20 cellular contexts compared by ENCODE assay signal in the genomic region with DNA sequence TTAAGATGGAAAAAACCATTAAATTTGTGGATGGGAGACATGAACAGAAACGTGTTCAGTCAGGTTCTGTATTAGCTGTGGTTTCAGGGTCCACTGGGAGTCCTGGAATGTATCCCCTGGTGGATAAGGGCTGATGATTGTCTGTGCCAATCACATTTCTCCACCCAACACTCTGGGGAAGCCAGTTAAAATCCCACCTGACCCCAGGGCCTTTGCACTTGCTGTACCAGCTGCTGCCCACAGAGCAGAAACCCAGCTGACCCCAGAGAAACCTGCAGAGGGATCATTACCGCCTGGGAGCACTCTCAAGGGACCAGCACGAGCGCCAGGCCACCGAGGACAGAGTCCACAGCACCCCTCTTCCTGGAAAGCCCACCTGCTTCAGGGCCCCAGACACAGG.
DNase-seq lines count a peak whose midpoint lies in the region; ATAC-seq, FAIRE-seq and TF ChIP-seq lines count a peak whose summit lies in the region.
"Had no signal": no experiment of that assay in that cellular context is flagged by ENCODE, and none has a peak within 500 bp of the region (broad histone marks: within the 10 kb centered on the region; RNA-seq: fewer than 3 reads in every experiment).

No MANE protein-coding gene starts in this region.

- H3K27ac Mint-ChIP-seq in chondrocyte (ENCODE audit: unreplicated experiment) = no peak overlapping the region
- H3K27ac Mint-ChIP-seq: CD8-positive, alpha-beta T cell; HFFc6 had no signal

- in situ Hi-C loops in HepG2 (cut with HindIII; ENCODE audit: extremely low pct_ligation_motif_present, low pct_unique_long_range_greater_than_20kb) = no loop called here

- DNase-seq in HepG2 (ENCODE audit: low spot score) (no peak), right lobe of liver (no peak), chondrocyte (ENCODE audit: low spot score) (peak; percentile 34), spleen (peak; percentile 43), BE2C (no peak)
- DNase-seq: 8988T; Calu3; CD8-positive, alpha-beta T cell; DMS53; DND-41; EL; GM23248; HCEC 1CT; HFFc6 had no signal

- BruUV-seq in HepG2 (replicated peaks; lab: Mats Ljungman, UMichigan) = no TSS peak

- H3K9me3 ChIP-seq in HepG2 (ENCODE audit: low read length) = no peaks in the 10 kb centered on the region
- H3K9me3 ChIP-seq in right lobe of liver = no peaks in the 10 kb centered on the region
- H3K9me3 ChIP-seq in spleen = peaks cover 0 to 9% (median 0%) of the 10 kb centered on the region in 8 donors
- peaks cover 6% of the 10 kb centered on the region; the same call in 1 of the 2 replicates for H3K9me3 ChIP-seq in BE2C

- H4K20me1 ChIP-seq in HepG2 (ENCODE audit: insufficient read depth, low read length) = no peaks in the 10 kb centered on the region
- H4K20me1 ChIP-seq: BLaER1 treated with 17β-estradiol and CSF1 and Interleukin-3, amounts not matched to agents 10 nM and 100 nM had no signal

- TF ChIP-seq POLR2A in HepG2 (IDR thresholded peaks at IDR 0.05; ENCODE audit: insufficient read depth in 1 of 2, low read depth in 2 of 2, low read length in 2 of 2) (no peak), right lobe of liver (IDR thresholded peaks at IDR 0.05) (no peak), spleen (IDR thresholded peaks at IDR 0.05) (no peak)

- TF ChIP-seq CTCF in HepG2 (CRISPR knock-in tag; IDR thresholded peaks at IDR 0.05) = no peak
- no peak for TF ChIP-seq CTCF in right lobe of liver (IDR thresholded peaks at IDR 0.05)
- TF ChIP-seq CTCF in chondrocyte (IDR thresholded peaks at IDR 0.05) = no peak
- no peak for TF ChIP-seq CTCF in spleen (IDR thresholded peaks at IDR 0.05 in 8 of 11, conservative IDR thresholded peaks at IDR 0.05 in 3 of 11)
- TF ChIP-seq CTCF in BE2C (IDR thresholded peaks at IDR 0.05; ENCODE audit: low read depth, low read length) = no peak

- TF ChIP-seq RAD21 in HepG2 (CRISPR knock-in tag; IDR thresholded peaks at IDR 0.05) = no peak

- peaks cover 3 to 36% of the 10 kb centered on the region in 2 experiments; a peak in 2 of 5 replicates for H3K27me3 ChIP-seq in HepG2 (ENCODE audit: control insufficient read depth in 1 of 2, insufficient read depth in 2 of 2, low read length in 2 of 2)
- no peaks in the 10 kb centered on the region for H3K27me3 ChIP-seq in right lobe of liver
- H3K27me3 ChIP-seq in spleen (replicated peaks in 1 of 7) = peaks cover 0 to 34% (median 7%) of the 10 kb centered on the region in 7 donors
- no peaks in the 10 kb centered on the region for H3K27me3 ChIP-seq in BE2C
- H3K27me3 ChIP-seq: BLaER1 treated with 17β-estradiol and CSF1 and Interleukin-3, amounts not matched to agents 10 nM and 100 nM had no signal

- H3K4me1 Mint-ChIP-seq in chondrocyte (ENCODE audit: low read depth) = peaks cover 3% of the 10 kb centered on the region

- H3K4me1 ChIP-seq in HepG2 (ENCODE audit: insufficient read depth, low read length) (no peaks in the 10 kb centered on the region), right lobe of liver (no peaks in the 10 kb centered on the region), spleen (no peaks in the 10 kb centered on the region), BE2C (no peaks in the 10 kb centered on the region; the same call in 1 of the 2 replicates)

- H3K4me3 Mint-ChIP-seq in chondrocyte (ENCODE audit: unreplicated experiment) = no peak overlapping the region
- H3K4me3 Mint-ChIP-seq: CD8-positive, alpha-beta T cell; HFFc6 had no signal

- WGBS in HepG2 (ENCODE audit: low lambda C conversion rate) = 8% methylated on average over 4 of the region's 5 CpGs
- WGBS in right lobe of liver (ENCODE audit: insufficient coverage, low coverage, low lambda C conversion rate, missing lambda C conversion rate) = 48% methylated on average over 5 of the region's 5 CpGs
- 61 to 81% (median 69%) methylated on average over 4 to 5 of the region's 5 CpGs for WGBS in spleen, 5 donors

- ATAC-seq in HepG2 (no peak), right lobe of liver (no peak), GM18519 (IDR thresholded peaks at IDR 0.05; ENCODE audit: low FRiP score, unreplicated experiment) (no peak), HG03378 (IDR thresholded peaks at IDR 0.05; ENCODE audit: unreplicated experiment) (no peak)
- ATAC-seq: CD8-positive, alpha-beta T cell; GM12878 had no signal

- peaks cover 30% of the 10 kb centered on the region for H3K27me3 Mint-ChIP-seq in chondrocyte (ENCODE audit: low read depth)

- intact Hi-C loops in HepG2 (cut with micrococcal nuclease; ENCODE audit: unreplicated experiment) = no loop called here
- intact Hi-C loops in right lobe of liver (cut with DNase I) = no loop called here
- intact Hi-C loops in spleen (cut with DNase I; ENCODE audit: low total_unique reads) = no loop called here

- no peaks in the 10 kb centered on the region for H3K36me3 Mint-ChIP-seq in chondrocyte (ENCODE audit: low read depth)
- H3K36me3 Mint-ChIP-seq: CD8-positive, alpha-beta T cell had no signal

- no peaks in the 10 kb centered on the region for H3K79me2 ChIP-seq in HepG2 (ENCODE audit: insufficient read depth, low read length)

- H3K9ac ChIP-seq in HepG2 (ENCODE audit: insufficient read depth, low read depth, low read length) = no peak overlapping the region
- H3K9ac ChIP-seq: BLaER1 treated with 17β-estradiol and CSF1 and Interleukin-3, amounts not matched to agents 10 nM and 100 nM; GM23248 had no signal

- CTCF ChIA-PET in HepG2 (lab: Yijun Ruan, JAX; ENCODE audit: low intra/inter-chr PET ratio, low total read pairs) = no interaction called here

- H3K4me2 ChIP-seq in HepG2 (ENCODE audit: low read depth, low read length) = no peak overlapping the region
- H3K4me2 ChIP-seq: BLaER1 treated with 17β-estradiol and CSF1 and Interleukin-3, amounts not matched to agents 10 nM and 100 nM had no signal

- TF ChIP-seq EP300 in HepG2 (IDR thresholded peaks at IDR 0.05; ENCODE audit: low read depth in 2 of 2, low read length in 2 of 2) (no peak), HepG2 (CRISPR knock-in tag; IDR thresholded peaks at IDR 0.05; ENCODE audit: borderline replicate concordance) (no peak)

- no peak for FAIRE-seq in HepG2 (lab: Jason Lieb, UNC)
- FAIRE-seq: GM12878, GM19239, H54 had no signal

- H2AFZ ChIP-seq in HepG2 (ENCODE audit: low read length) = no peak overlapping the region
- H2AFZ ChIP-seq: GM23248 had no signal

- H3K27ac ChIP-seq in HepG2 (ENCODE audit: extremely low read length, insufficient read depth, low read length) (no peak overlapping the region), right lobe of liver (no peak overlapping the region), spleen (no peak overlapping the region)
- H3K27ac ChIP-seq: BLaER1 treated with 17β-estradiol and CSF1 and Interleukin-3, amounts not matched to agents 10 nM and 100 nM; GM23248 had no signal

- no peaks in the 10 kb centered on the region for H3K9me3 Mint-ChIP-seq in chondrocyte (ENCODE audit: low read depth)
- H3K9me3 Mint-ChIP-seq: CD8-positive, alpha-beta T cell had no signal

- POLR2A ChIA-PET in HepG2 (lab: Yijun Ruan, JAX) = no interaction called here

- no peak overlapping the region for H3K4me3 ChIP-seq in HepG2 (replicated peaks in 1 of 3; ENCODE audit: insufficient read depth in 1 of 3, low read depth in 2 of 3, low read length in 3 of 3)
- no peak overlapping the region for H3K4me3 ChIP-seq in right lobe of liver
- H3K4me3 ChIP-seq in spleen = no peak overlapping the region
- H3K4me3 ChIP-seq in BE2C (ENCODE audit: low read depth, low read length) = no peak overlapping the region
- H3K4me3 ChIP-seq: BLaER1 treated with 17β-estradiol and CSF1 and Interleukin-3, amounts not matched to agents 10 nM and 100 nM; GM12878; GM23248 had no signal

- H3K36me3 ChIP-seq in HepG2 (replicated peaks in 1 of 2; ENCODE audit: control insufficient read depth in 1 of 2, insufficient read depth in 2 of 2, low read length in 2 of 2) (no peaks in the 10 kb centered on the region), right lobe of liver (no peaks in the 10 kb centered on the region), spleen (no peaks in the 10 kb centered on the region), BE2C (no peaks in the 10 kb centered on the region)
- H3K36me3 ChIP-seq: BLaER1 treated with 17β-estradiol and CSF1 and Interleukin-3, amounts not matched to agents 10 nM and 100 nM had no signal

TF ChIP-seq in HepG2, 621 proteins besides CTCF, POLR2A, EP300 and RAD21:
- TF ChIP-seq ZNF629 (CRISPR knock-in tag; conservative IDR thresholded peaks at IDR 0.05) (no peak), ZBTB42 (CRISPR knock-in tag; IDR thresholded peaks at IDR 0.05) (0 out of 2 replicates have a peak, but pooled peaks have one; percentile 25)

Comparison
In these comparisons a context has a peak if more than half of its experiments do, and no peak if none do; other contexts are left out.
1. DNase-seq: peak in chondrocyte (single experiment) and spleen (single experiment); none in HepG2 (single experiment), right lobe of liver (0 of 3) and BE2C (single experiment).